Comparison of ENCODE assay signal across 31 cellular contexts in the genomic region with DNA sequence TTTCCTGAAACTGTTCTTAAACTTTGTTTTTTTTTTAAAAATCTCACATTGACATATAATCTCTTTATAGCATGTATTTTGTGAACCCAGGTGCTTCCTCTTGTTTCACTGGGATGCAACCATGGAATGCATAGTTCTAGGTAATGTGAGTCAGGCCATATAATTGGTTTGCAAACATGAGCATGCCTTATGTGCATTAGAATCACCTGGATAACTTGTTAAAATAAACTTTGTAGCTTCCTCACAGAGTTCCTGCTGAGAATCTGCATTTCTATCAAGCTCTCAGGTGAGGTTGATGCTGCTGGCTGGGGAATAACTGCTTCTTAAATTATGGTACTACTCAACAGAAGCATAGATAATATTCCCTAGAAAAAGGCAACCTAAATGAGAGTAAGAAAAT.
"Had no signal": no experiment of that assay in that cellular context is flagged by ENCODE, and none has a peak within 500 bp of the region (broad histone marks: within the 10 kb centered on the region; RNA-seq: fewer than 3 reads in every experiment).

No MANE protein-coding gene starts in this region.

- H3K36me3 ChIP-seq: ascending aorta, cardiac muscle cell, SJCRH30, WERI-Rb-1 had no signal

- H3K27me3 Mint-ChIP-seq: activated CD4-positive, alpha-beta T cell treated with anti-CD3 and anti-CD28 coated beads, Interleukin-2, amount 10 ng/mL, durations not matched to agents 24 days and 14 days; activated CD8-positive, alpha-beta T cell treated with anti-CD3 and anti-CD28 coated beads for 36 hours; activated naive CD8-positive, alpha-beta T cell treated with anti-CD3 and anti-CD28 coated beads for 36 hours; activated T-helper 17 cell treated with anti-CD3 and anti-CD28 coated beads, Interleukin-2, amount 50 U/mL, for 72 hours; central memory CD8-positive, alpha-beta T cell had no signal

- H3K4me3 Mint-ChIP-seq: activated CD4-positive, alpha-beta T cell treated with anti-CD3 and anti-CD28 coated beads, Interleukin-2, amount 10 ng/mL, durations not matched to agents 24 days and 14 days; activated CD8-positive, alpha-beta T cell treated with anti-CD3 and anti-CD28 coated beads for 36 hours; activated naive CD8-positive, alpha-beta T cell treated with anti-CD3 and anti-CD28 coated beads for 36 hours; activated T-cell treated with anti-CD3 and anti-CD28 coated beads, Interleukin-2, amount 50 U/mL, for 72 hours; activated T-helper 17 cell treated with anti-CD3 and anti-CD28 coated beads, Interleukin-2, amount 50 U/mL, for 72 hours; central memory CD8-positive, alpha-beta T cell had no signal

- H3K4me1 ChIP-seq: ascending aorta, SJCRH30 had no signal

- H3K4me1 Mint-ChIP-seq: activated CD4-positive, alpha-beta T cell treated with anti-CD3 and anti-CD28 coated beads, Interleukin-2, amount 10 ng/mL, durations not matched to agents 24 days and 14 days; activated naive CD8-positive, alpha-beta T cell treated with anti-CD3 and anti-CD28 coated beads for 36 hours; activated T-helper 17 cell treated with anti-CD3 and anti-CD28 coated beads, Interleukin-2, amount 50 U/mL, for 72 hours; central memory CD8-positive, alpha-beta T cell had no signal

- H3K27ac Mint-ChIP-seq: activated CD4-positive, alpha-beta T cell treated with anti-CD3 and anti-CD28 coated beads, Interleukin-2, amount 10 ng/mL, durations not matched to agents 24 days and 14 days; activated CD8-positive, alpha-beta T cell treated with anti-CD3 and anti-CD28 coated beads for 36 hours; activated naive CD8-positive, alpha-beta T cell treated with anti-CD3 and anti-CD28 coated beads for 36 hours; activated T-cell treated with anti-CD3 and anti-CD28 coated beads, Interleukin-2, amount 50 U/mL, for 72 hours; activated T-helper 17 cell treated with anti-CD3 and anti-CD28 coated beads, Interleukin-2, amount 50 U/mL, for 72 hours had no signal

- H3K36me3 Mint-ChIP-seq: activated naive CD8-positive, alpha-beta T cell treated with anti-CD3 and anti-CD28 coated beads for 36 hours had no signal

- H3K9me3 ChIP-seq: ascending aorta, SJCRH30 had no signal

- H3K27ac ChIP-seq: ascending aorta, cardiac muscle cell, SJCRH30, SK-N-MC, WERI-Rb-1 had no signal

- H3K4me3 ChIP-seq: ascending aorta, cardiac muscle cell, SJCRH30, SK-N-MC had no signal

- H3K27me3 ChIP-seq: ascending aorta, cardiac muscle cell, SJCRH30 had no signal

- DNase-seq: activated CD4-positive, alpha-beta T cell treated with anti-CD3 and anti-CD28 coated beads, Interleukin-2, amount 10 ng/mL, durations not matched to agents 24 days and 14 days; activated CD4-positive, alpha-beta T cell treated with anti-CD3 and anti-CD28 coated beads, Interleukin-2, amount 50 U/mL, for 4 hours; activated CD8-positive, alpha-beta T cell treated with anti-CD3 and anti-CD28 coated beads for 36 hours; activated effector memory CD4-positive, alpha-beta T cell treated with anti-CD3 and anti-CD28 coated beads, Interleukin-2, amount 50 U/mL, for 16 hours; activated naive CD4-positive, alpha-beta T cell; activated naive CD4-positive, alpha-beta T cell treated with anti-CD3 and anti-CD28 coated beads, Interleukin-2, amount 50 U/mL, for 16 hours; activated naive CD8-positive, alpha-beta T cell treated with anti-CD3 and anti-CD28 coated beads for 36 hours; activated T-cell treated with anti-CD3 and anti-CD28 coated beads, Interleukin-2, amount 50 U/mL, for 1 hour; activated T-cell treated with anti-CD3 and anti-CD28 coated beads, Interleukin-2, amount 50 U/mL, for 72 hours; amniotic stem cell; Karpas-422; KBM-7; NCI-H1048; NCI-H1105 treated with DMSO at 0.1 percent for 48 hours; NCI-H1436; NCI-H187; NCI-H2029 treated with DMSO at 0.1 percent for 48 hours; NCI-H2107; NCI-H2171 treated with DMSO at 0.1 percent for 48 hours; NCI-H2227 treated with DMSO at 0.1 percent for 48 hours; NCI-H446 treated with DMSO at 0.1 percent for 48 hours; NCI-H524; SHP77; SJCRH30; T1000; WERI-Rb-1 had no signal
